6 cellular contexts compared by ENCODE assay signal in genomic region chr1:24697460-24698009, GRCh38. TPM values are rescaled to one million over a fixed set of nuclear protein-coding genes. Genes with fewer than 3 reads are reported as not detected.
DNase-seq lines count a peak whose midpoint lies in the region; ATAC-seq and TF ChIP-seq lines count a peak whose summit lies in the region.
"Not testable (repeated sequence)": the region's sequence is repeated elsewhere in the genome, so short reads cannot be mapped to it uniquely, and the experiment has no call there.

No MANE protein-coding gene starts in this region.

- not testable (repeated sequence) for H3K27me3 ChIP-seq in BLaER1 treated with 17β-estradiol and CSF1 and Interleukin-3, amounts not matched to agents 10 nM and 100 nM; neuronal stem cell (ENCODE audit: control insufficient read depth in 3 of 3, insufficient read depth in 3 of 3, low read depth in 1 of 3, low read length in 3 of 3)

- not testable (repeated sequence) for H3K36me3 ChIP-seq in BLaER1 treated with 17β-estradiol and CSF1 and Interleukin-3, amounts not matched to agents 10 nM and 100 nM; HEK293 (ENCODE audit: control insufficient read depth in 2 of 2, insufficient read depth in 1 of 2, low read length in 2 of 2); neuronal stem cell (replicated peaks in 1 of 2; ENCODE audit: control insufficient read depth in 2 of 2, insufficient read depth in 2 of 2, low read length in 2 of 2)

- not testable (repeated sequence) for H2BK12ac ChIP-seq in neuronal stem cell (ENCODE audit: low read length)

- H4K20me1 ChIP-seq in BLaER1 treated with 17β-estradiol and CSF1 and Interleukin-3, amounts not matched to agents 10 nM and 100 nM, result not testable (repeated sequence)

- H2AFZ ChIP-seq in neuronal stem cell (ENCODE audit: low read length), result peak overlapping the region; percentile 49

- H3K27ac Mint-ChIP-seq in activated B cell treated with CpG ODN at 0.5 μM for 24 hours, result peak overlapping the region; percentile 4

- H3K9me3 Mint-ChIP-seq in activated B cell treated with CpG ODN at 0.5 μM for 24 hours, result not testable (repeated sequence)

- peak overlapping the region; percentile 81 to 99 (median 90) for H3K4me2 ChIP-seq in BLaER1 treated with 17β-estradiol and CSF1 and Interleukin-3, amounts not matched to agents 10 nM and 100 nM
- not testable (repeated sequence) for H3K4me2 ChIP-seq in neuronal stem cell (ENCODE audit: insufficient read depth, low read length, poor library complexity, severe bottlenecking)

- H3K9ac ChIP-seq in BLaER1 treated with 17β-estradiol and CSF1 and Interleukin-3, amounts not matched to agents 10 nM and 100 nM, result peak overlapping the region; percentile 40 to 78 (median 75); a peak in 21 of 22 replicates
- H3K9ac ChIP-seq in neuronal stem cell (ENCODE audit: low read depth, low read length, poor library complexity), result not testable (repeated sequence)

- not testable (repeated sequence) for H3K4ac ChIP-seq in neuronal stem cell (ENCODE audit: low read length)

- H3K14ac ChIP-seq in neuronal stem cell (ENCODE audit: low read length), result not testable (repeated sequence)

- peak; percentile 24 for DNase-seq in NAMALWA (ENCODE audit: low spot score)
- not testable (repeated sequence) for DNase-seq in activated B cell treated with CpG ODN at 0.5 μM for 24 hours; neuronal stem cell (ENCODE audit: low spot score)
- DNase-seq in left kidney (ENCODE audit: low read depth, low spot score), result peak; percentile 17

- H3K27ac ChIP-seq in BLaER1 treated with 17β-estradiol and CSF1 and Interleukin-3, amounts not matched to agents 10 nM and 100 nM, result peak overlapping the region; percentile 21 to 90 (median 86); a peak in 21 of 22 replicates
- not testable (repeated sequence) for H3K27ac ChIP-seq in HEK293 (ENCODE audit: extremely low read depth, low read depth, low read length); neuronal stem cell (replicated peaks; ENCODE audit: low read length)

- CTCF ChIA-PET in HEK293 (lab: Yijun Ruan, JAX), result interaction anchor here (0.9 to 4.4 kb wide), 6 partner anchors 9 to 137 kb away, joined by 3 to 22 read pairs (median 5); no protein-coding TSS in a partner anchor
- CTCF ChIA-PET in activated B cell treated with CpG ODN at 0.5 μM for 24 hours (lab: Charles Lee), result interaction anchor here (1.0 to 2.2 kb wide), 3 partner anchors 9 to 138 kb away, joined by 3 to 8 read pairs (median 6); no protein-coding TSS in a partner anchor

- peaks cover 52 to 91% (median 78%) of the 10 kb centered on the region in 10 experiments for H3K4me1 ChIP-seq in BLaER1 treated with 17β-estradiol and CSF1 and Interleukin-3, amounts not matched to agents 10 nM and 100 nM
- not testable (repeated sequence) for H3K4me1 ChIP-seq in HEK293 (ENCODE audit: control insufficient read depth, insufficient read depth, low read length); neuronal stem cell (ENCODE audit: control insufficient read depth in 2 of 2, insufficient read depth in 1 of 2, low read depth in 1 of 2, low read length in 2 of 2)

- H3K9me3 ChIP-seq in BLaER1 treated with 17β-estradiol and CSF1 and Interleukin-3, amounts not matched to agents 10 nM and 100 nM (replicated peaks in 1 of 11), result peaks cover 0 to 17% (median 7%) of the 10 kb centered on the region in 11 experiments; a peak in 11 of 22 replicates
- not testable (repeated sequence) for H3K9me3 ChIP-seq in HEK293 (ENCODE audit: control insufficient read depth, insufficient read depth, low read depth, low read length); neuronal stem cell (replicated peaks in 1 of 2; ENCODE audit: control insufficient read depth in 2 of 2, insufficient read depth in 1 of 2, low read depth in 1 of 2, low read length in 2 of 2)

- H3K27me3 Mint-ChIP-seq in activated B cell treated with CpG ODN at 0.5 μM for 24 hours, result not testable (repeated sequence)

- intact Hi-C loops in activated B cell treated with CpG ODN at 0.5 μM for 24 hours (cut with micrococcal nuclease), result not testable (repeated sequence)

- not testable (repeated sequence) for H2AK5ac ChIP-seq in neuronal stem cell (ENCODE audit: low read depth, low read length)

- not testable (repeated sequence) for H3K18ac ChIP-seq in neuronal stem cell (ENCODE audit: low read length)

- not testable (repeated sequence) for H3K36me3 Mint-ChIP-seq in activated B cell treated with CpG ODN at 0.5 μM for 24 hours (ENCODE audit: low read depth)

- H2BK120ac ChIP-seq in neuronal stem cell (ENCODE audit: low read depth, low read length), result not testable (repeated sequence)

- H2BK15ac ChIP-seq in neuronal stem cell (ENCODE audit: low read length), result not testable (repeated sequence)

- no CpG with 5 or more reads among the region's 7 CpGs for WGBS in neuronal stem cell (ENCODE audit: extremely low coverage in 2 of 2, insufficient read length in 2 of 2, insufficient replicate concordance in 1 of 2), 2 donors

- H3K23ac ChIP-seq in neuronal stem cell (ENCODE audit: low read depth, low read length, poor library complexity), result not testable (repeated sequence)

- H3K4me3 ChIP-seq in BLaER1 treated with 17β-estradiol and CSF1 and Interleukin-3, amounts not matched to agents 10 nM and 100 nM, result peak overlapping the region in 9 of 10 experiments; percentile 29 to 60 (median 51); a peak in 14 of 20 replicates
- H3K4me3 ChIP-seq in HEK293 (ENCODE audit: low read depth, low read length); neuronal stem cell (ENCODE audit: low read length in 2 of 2): not testable (repeated sequence)

- H4K91ac ChIP-seq in neuronal stem cell (ENCODE audit: low read depth, low read length, poor library complexity), result not testable (repeated sequence)

- not testable (repeated sequence) for H2BK5ac ChIP-seq in neuronal stem cell (ENCODE audit: low read length)

- not testable (repeated sequence) for H3K79me1 ChIP-seq in neuronal stem cell (ENCODE audit: low read depth, low read length)

- not testable (repeated sequence) for ATAC-seq in activated B cell treated with CpG ODN at 0.5 μM for 24 hours (ENCODE audit: low read depth)

- H3K4me3 Mint-ChIP-seq in activated B cell treated with CpG ODN at 0.5 μM for 24 hours, result not testable (repeated sequence)

- POLR2A ChIA-PET in HEK293 (lab: Yijun Ruan, JAX), result interaction anchor here (2.1 to 2.6 kb wide), 2 partner anchors 8 to 47 kb away, joined by 6 to 14 read pairs; partner anchors contain the start of gene CLIC4
- POLR2A ChIA-PET in activated B cell treated with CpG ODN at 0.5 μM for 24 hours (lab: Charles Lee), result interaction anchor here (2.2 to 2.6 kb wide), 2 partner anchors 36 to 48 kb away, joined by 9 to 14 read pairs; partner anchors contain the start of gene CLIC4

- H3K4me1 Mint-ChIP-seq in activated B cell treated with CpG ODN at 0.5 μM for 24 hours, result peaks cover 35% of the 10 kb centered on the region

- TF ChIP-seq CTCF in HEK293 (tag by site-specific recombination; IDR thresholded peaks at IDR 0.05); activated B cell treated with CpG ODN at 0.5 μM for 24 hours (IDR thresholded peaks at IDR 0.05): not testable (repeated sequence)

- not testable (repeated sequence) for H4K8ac ChIP-seq in neuronal stem cell (ENCODE audit: low read depth, low read length)

TF ChIP-seq in HEK293, 187 proteins besides CTCF, POLR2A, EP300 and RAD21:
- peak; percentile 53 for TF ChIP-seq SP2 (tag by site-specific recombination; IDR thresholded peaks at IDR 0.05)

RNA-seq across cellular contexts. Expression of gene CLIC4, which starts 47.7 kb away (rescaled TPM):
- 98.2 and 99.8 TPM in 2 replicates for total RNA-seq in activated B cell treated with CpG ODN at 0.5 μM for 24 hours
- 102 TPM for polyA plus RNA-seq in neuronal stem cell (2013, experiment 1 of 2)
- polyA plus RNA-seq in neuronal stem cell (2013, experiment 2 of 2), result 104 TPM

RNA-seq across cellular contexts. Expression of gene SRRM1, which starts 54.4 kb away (rescaled TPM):
- 214 and 220 TPM in 2 replicates for total RNA-seq in activated B cell treated with CpG ODN at 0.5 μM for 24 hours
- polyA plus RNA-seq in neuronal stem cell (2013, experiment 1 of 2), result 388 TPM
- 405 TPM for polyA plus RNA-seq in neuronal stem cell (2013, experiment 2 of 2)
